In the genomic region with DNA sequence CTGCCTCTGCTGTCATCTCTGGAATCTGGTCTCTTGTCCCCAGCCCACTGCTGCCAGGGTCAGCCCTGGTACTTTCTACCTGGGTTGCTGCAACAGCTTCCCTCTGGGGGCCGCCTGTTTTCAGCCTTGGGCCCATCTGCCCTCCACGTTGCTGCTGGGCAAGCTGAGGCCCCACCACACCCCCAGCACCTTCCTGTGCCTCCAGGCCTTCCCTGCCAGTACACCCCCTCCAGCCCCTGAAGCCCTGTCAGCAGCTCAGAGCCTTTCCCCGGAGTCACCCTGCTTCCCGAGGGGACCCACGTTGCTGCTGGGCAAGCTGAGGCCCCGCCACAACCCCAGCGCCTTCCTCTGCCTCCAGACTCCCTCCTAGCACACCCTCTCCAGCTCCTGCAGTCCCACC, we compare ENCODE assay signal across 2 cellular contexts.
A peak's percentile ranks its signal among the peaks of the same experiment; 100 is the strongest.
TF ChIP-seq lines count a peak whose summit lies in the region.

No MANE protein-coding gene starts in this region.

TF ChIP-seq in WTC11, 78 proteins besides CTCF, POLR2A, EP300 and RAD21 (continues in another document):
- TF ChIP-seq, protein P1, sequence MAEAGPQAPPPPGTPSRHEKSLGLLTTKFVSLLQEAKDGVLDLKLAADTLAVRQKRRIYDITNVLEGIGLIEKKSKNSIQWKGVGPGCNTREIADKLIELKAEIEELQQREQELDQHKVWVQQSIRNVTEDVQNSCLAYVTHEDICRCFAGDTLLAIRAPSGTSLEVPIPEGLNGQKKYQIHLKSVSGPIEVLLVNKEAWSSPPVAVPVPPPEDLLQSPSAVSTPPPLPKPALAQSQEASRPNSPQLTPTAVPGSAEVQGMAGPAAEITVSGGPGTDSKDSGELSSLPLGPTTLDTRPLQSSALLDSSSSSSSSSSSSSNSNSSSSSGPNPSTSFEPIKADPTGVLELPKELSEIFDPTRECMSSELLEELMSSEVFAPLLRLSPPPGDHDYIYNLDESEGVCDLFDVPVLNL (CRISPR knock-in tag; IDR thresholded peaks at IDR 0.05; ENCODE audit: borderline replicate concordance, low read depth), result no peak
- TF ChIP-seq, protein P2, sequence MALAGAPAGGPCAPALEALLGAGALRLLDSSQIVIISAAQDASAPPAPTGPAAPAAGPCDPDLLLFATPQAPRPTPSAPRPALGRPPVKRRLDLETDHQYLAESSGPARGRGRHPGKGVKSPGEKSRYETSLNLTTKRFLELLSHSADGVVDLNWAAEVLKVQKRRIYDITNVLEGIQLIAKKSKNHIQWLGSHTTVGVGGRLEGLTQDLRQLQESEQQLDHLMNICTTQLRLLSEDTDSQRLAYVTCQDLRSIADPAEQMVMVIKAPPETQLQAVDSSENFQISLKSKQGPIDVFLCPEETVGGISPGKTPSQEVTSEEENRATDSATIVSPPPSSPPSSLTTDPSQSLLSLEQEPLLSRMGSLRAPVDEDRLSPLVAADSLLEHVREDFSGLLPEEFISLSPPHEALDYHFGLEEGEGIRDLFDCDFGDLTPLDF (CRISPR knock-in tag; IDR thresholded peaks at IDR 0.05), result no peak
- TF ChIP-seq, protein P3, sequence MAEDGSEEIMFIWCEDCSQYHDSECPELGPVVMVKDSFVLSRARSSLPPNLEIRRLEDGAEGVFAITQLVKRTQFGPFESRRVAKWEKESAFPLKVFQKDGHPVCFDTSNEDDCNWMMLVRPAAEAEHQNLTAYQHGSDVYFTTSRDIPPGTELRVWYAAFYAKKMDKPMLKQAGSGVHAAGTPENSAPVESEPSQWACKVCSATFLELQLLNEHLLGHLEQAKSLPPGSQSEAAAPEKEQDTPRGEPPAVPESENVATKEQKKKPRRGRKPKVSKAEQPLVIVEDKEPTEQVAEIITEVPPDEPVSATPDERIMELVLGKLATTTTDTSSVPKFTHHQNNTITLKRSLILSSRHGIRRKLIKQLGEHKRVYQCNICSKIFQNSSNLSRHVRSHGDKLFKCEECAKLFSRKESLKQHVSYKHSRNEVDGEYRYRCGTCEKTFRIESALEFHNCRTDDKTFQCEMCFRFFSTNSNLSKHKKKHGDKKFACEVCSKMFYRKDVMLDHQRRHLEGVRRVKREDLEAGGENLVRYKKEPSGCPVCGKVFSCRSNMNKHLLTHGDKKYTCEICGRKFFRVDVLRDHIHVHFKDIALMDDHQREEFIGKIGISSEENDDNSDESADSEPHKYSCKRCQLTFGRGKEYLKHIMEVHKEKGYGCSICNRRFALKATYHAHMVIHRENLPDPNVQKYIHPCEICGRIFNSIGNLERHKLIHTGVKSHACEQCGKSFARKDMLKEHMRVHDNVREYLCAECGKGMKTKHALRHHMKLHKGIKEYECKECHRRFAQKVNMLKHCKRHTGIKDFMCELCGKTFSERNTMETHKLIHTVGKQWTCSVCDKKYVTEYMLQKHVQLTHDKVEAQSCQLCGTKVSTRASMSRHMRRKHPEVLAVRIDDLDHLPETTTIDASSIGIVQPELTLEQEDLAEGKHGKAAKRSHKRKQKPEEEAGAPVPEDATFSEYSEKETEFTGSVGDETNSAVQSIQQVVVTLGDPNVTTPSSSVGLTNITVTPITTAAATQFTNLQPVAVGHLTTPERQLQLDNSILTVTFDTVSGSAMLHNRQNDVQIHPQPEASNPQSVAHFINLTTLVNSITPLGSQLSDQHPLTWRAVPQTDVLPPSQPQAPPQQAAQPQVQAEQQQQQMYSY (CRISPR knock-in tag; IDR thresholded peaks at IDR 0.05), result no peak
- TF ChIP-seq ETV6 (CRISPR knock-in tag; IDR thresholded peaks at IDR 0.05) (no peak), ATF2 (CRISPR knock-in tag; IDR thresholded peaks at IDR 0.05; ENCODE audit: borderline replicate concordance, low read depth) (no peak), TP53 (CRISPR knock-in tag; IDR thresholded peaks at IDR 0.05) (no peak), MLX (CRISPR knock-in tag; IDR thresholded peaks at IDR 0.05) (no peak), NR2C2 (CRISPR knock-in tag; IDR thresholded peaks at IDR 0.05) (no peak), ZMAT4 (CRISPR knock-in tag; IDR thresholded peaks at IDR 0.05) (no peak), RORB (CRISPR knock-in tag; IDR thresholded peaks at IDR 0.05) (no peak)
- TF ChIP-seq, protein P4, sequence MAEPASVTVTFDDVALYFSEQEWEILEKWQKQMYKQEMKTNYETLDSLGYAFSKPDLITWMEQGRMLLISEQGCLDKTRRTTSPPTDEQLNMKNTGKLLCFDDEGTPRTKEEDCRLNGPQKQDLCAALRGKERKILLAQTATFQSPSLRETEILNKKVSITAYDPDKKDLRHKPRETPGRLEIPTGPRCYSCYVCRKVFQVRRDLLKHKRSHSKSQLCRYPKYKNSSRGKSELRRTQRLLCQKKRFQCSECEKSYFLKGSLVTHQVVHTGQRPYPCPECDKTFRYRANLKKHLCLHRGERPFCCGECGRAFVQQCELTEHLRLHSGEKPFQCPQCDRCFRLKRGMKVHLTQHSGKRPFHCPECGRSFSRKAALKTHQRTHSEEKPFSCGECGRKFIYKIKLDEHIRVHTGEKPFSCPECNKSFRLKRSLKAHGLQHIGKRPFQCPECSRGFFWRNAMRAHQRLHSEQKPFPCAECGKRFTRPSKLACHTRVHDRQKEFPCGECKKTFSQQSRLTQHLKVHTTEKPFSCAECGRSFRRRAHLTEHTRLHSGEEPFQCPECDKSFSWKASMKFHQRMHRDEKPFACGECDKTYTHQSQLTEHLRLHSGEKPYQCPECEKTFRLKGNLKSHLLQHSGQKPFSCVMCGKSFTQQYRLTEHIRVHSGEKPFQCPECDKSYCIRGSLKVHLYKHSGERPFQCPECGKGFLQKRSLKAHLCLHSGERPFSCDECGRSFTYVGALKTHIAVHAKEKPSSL (CRISPR knock-in tag; conservative IDR thresholded peaks at IDR 0.05), result no peak

TF ChIP-seq in H1, 55 proteins besides CTCF, POLR2A, EP300 and RAD21:
- TF ChIP-seq CHD1 (IDR thresholded peaks at IDR 0.05; ENCODE audit: low read depth, low read length) (no peak), POLR2AphosphoS5 (IDR thresholded peaks at IDR 0.05; ENCODE audit: low read depth, low read length) (0 out of 2 replicates have a peak, but pooled peaks have one; percentile 31)
